ENCODE assay signal across 27 cellular contexts in genomic region chr3:38489766-38490165, GRCh38.
"Had no signal": no experiment of that assay in that cellular context is flagged by ENCODE, and none has a peak within 500 bp of the region (broad histone marks: within the 10 kb centered on the region; RNA-seq: fewer than 3 reads in every experiment).

No MANE protein-coding gene starts in this region.

- ATAC-seq: activated CD4-positive, alpha-beta T cell treated with anti-CD3 and anti-CD28 coated beads for 36 hours; activated naive CD4-positive, alpha-beta T cell treated with anti-CD3 and anti-CD28 coated beads, Interleukin-2, amount 50 U/mL, for 72 hours; activated T-helper 17 cell treated with anti-CD3 and anti-CD28 coated beads, Interleukin-2, amount 50 U/mL, for 72 hours; esophagus mucosa; heart left ventricle; left cardiac atrium; right lobe of liver; stimulated activated effector memory CD8-positive, alpha-beta T cell treated with anti-CD3 and anti-CD28 coated beads, Interleukin-12 subunit alpha, Interleukin-12 subunit beta, amount 100 ng/mL, for 72 hours; stimulated activated naive CD8-positive, alpha-beta T cell treated with anti-CD3 and anti-CD28 coated beads, Interleukin-15, amount 100 ng/mL, for 72 hours had no signal

- DNase-seq: activated B cell treated with CpG ODN at 0.5 μM for 24 hours; activated CD4-positive, alpha-beta T cell treated with anti-CD3 and anti-CD28 coated beads for 36 hours; activated CD4-positive, alpha-beta T cell treated with anti-CD3 and anti-CD28 coated beads, Interleukin-2, amount 50 U/mL, for 4 hours; activated CD8-positive, alpha-beta memory T cell treated with anti-CD3 and anti-CD28 coated beads for 24 hours; activated CD8-positive, alpha-beta memory T cell treated with anti-CD3 and anti-CD28 coated beads, Interleukin-2, amount 50 U/mL, for 4 hours; activated T-cell treated with anti-CD3 and anti-CD28 coated beads, Interleukin-2, amount 50 U/mL, for 24 hours; dermis blood vessel endothelial cell; effector memory CD4-positive, alpha-beta T cell; heart left ventricle; islet precursor cell; left cardiac atrium; mesenchymal stem cell; naive B cell; right lobe of liver; small intestine; stimulated activated CD4-positive, alpha-beta T cell treated with anti-CD3 and anti-CD28 coated beads, Interleukin-2, amount 100 ng/mL, for 24 hours; stimulated activated naive CD8-positive, alpha-beta T cell treated with anti-CD3 and anti-CD28 coated beads, Interleukin-15, amount 100 ng/mL, for 72 hours; T1000 had no signal

- H3K4me3 ChIP-seq: adrenal gland, breast epithelium, heart left ventricle, neural progenitor cell, right lobe of liver had no signal

- H3K27ac ChIP-seq: adrenal gland, breast epithelium, heart left ventricle, neural progenitor cell, right lobe of liver had no signal

- H3K27ac Mint-ChIP-seq: activated B cell treated with CpG ODN at 0.5 μM for 24 hours; activated CD4-positive, alpha-beta T cell treated with anti-CD3 and anti-CD28 coated beads for 36 hours; activated naive CD4-positive, alpha-beta T cell treated with anti-CD3 and anti-CD28 coated beads, Interleukin-2, amount 50 U/mL, for 72 hours; activated T-cell treated with anti-CD3 and anti-CD28 coated beads, Interleukin-2, amount 50 U/mL, for 24 hours; activated T-helper 17 cell treated with anti-CD3 and anti-CD28 coated beads, Interleukin-2, amount 50 U/mL, for 72 hours; naive B cell; stimulated activated naive CD8-positive, alpha-beta T cell treated with anti-CD3 and anti-CD28 coated beads, Interleukin-15, amount 100 ng/mL, for 72 hours; type B pancreatic cell had no signal

- H3K27me3 ChIP-seq: adrenal gland, breast epithelium, heart left ventricle, neural progenitor cell, right lobe of liver had no signal

- H3K4me3 Mint-ChIP-seq: activated B cell treated with CpG ODN at 0.5 μM for 24 hours; activated CD4-positive, alpha-beta T cell treated with anti-CD3 and anti-CD28 coated beads for 36 hours; activated T-cell treated with anti-CD3 and anti-CD28 coated beads, Interleukin-2, amount 50 U/mL, for 24 hours; activated T-helper 17 cell treated with anti-CD3 and anti-CD28 coated beads, Interleukin-2, amount 50 U/mL, for 72 hours; central memory CD8-positive, alpha-beta T cell; naive B cell; neural progenitor cell; stimulated activated effector memory CD8-positive, alpha-beta T cell treated with anti-CD3 and anti-CD28 coated beads, Interleukin-12 subunit alpha, Interleukin-12 subunit beta, amount 100 ng/mL, for 72 hours; stimulated activated naive CD8-positive, alpha-beta T cell treated with anti-CD3 and anti-CD28 coated beads, Interleukin-15, amount 100 ng/mL, for 72 hours; type B pancreatic cell had no signal

- H3K4me1 Mint-ChIP-seq: activated CD4-positive, alpha-beta T cell treated with anti-CD3 and anti-CD28 coated beads for 36 hours; central memory CD8-positive, alpha-beta T cell; neural progenitor cell; stimulated activated effector memory CD8-positive, alpha-beta T cell treated with anti-CD3 and anti-CD28 coated beads, Interleukin-12 subunit alpha, Interleukin-12 subunit beta, amount 100 ng/mL, for 72 hours had no signal

- H3K36me3 Mint-ChIP-seq: activated naive CD4-positive, alpha-beta T cell treated with anti-CD3 and anti-CD28 coated beads, Interleukin-2, amount 50 U/mL, for 72 hours; naive B cell; stimulated activated effector memory CD8-positive, alpha-beta T cell treated with anti-CD3 and anti-CD28 coated beads, Interleukin-12 subunit alpha, Interleukin-12 subunit beta, amount 100 ng/mL, for 72 hours had no signal

- H3K27me3 Mint-ChIP-seq: activated B cell treated with CpG ODN at 0.5 μM for 24 hours; activated CD4-positive, alpha-beta T cell treated with anti-CD3 and anti-CD28 coated beads for 36 hours; activated T-cell treated with anti-CD3 and anti-CD28 coated beads, Interleukin-2, amount 50 U/mL, for 24 hours; activated T-helper 17 cell treated with anti-CD3 and anti-CD28 coated beads, Interleukin-2, amount 50 U/mL, for 72 hours; central memory CD8-positive, alpha-beta T cell; naive B cell; stimulated activated naive CD8-positive, alpha-beta T cell treated with anti-CD3 and anti-CD28 coated beads, Interleukin-15, amount 100 ng/mL, for 72 hours; type B pancreatic cell had no signal

- H3K9me3 Mint-ChIP-seq: activated B cell treated with CpG ODN at 0.5 μM for 24 hours; activated naive CD4-positive, alpha-beta T cell treated with anti-CD3 and anti-CD28 coated beads, Interleukin-2, amount 50 U/mL, for 72 hours; activated T-cell treated with anti-CD3 and anti-CD28 coated beads, Interleukin-2, amount 50 U/mL, for 24 hours; activated T-helper 17 cell treated with anti-CD3 and anti-CD28 coated beads, Interleukin-2, amount 50 U/mL, for 72 hours; central memory CD8-positive, alpha-beta T cell; naive B cell; neural progenitor cell; stimulated activated effector memory CD8-positive, alpha-beta T cell treated with anti-CD3 and anti-CD28 coated beads, Interleukin-12 subunit alpha, Interleukin-12 subunit beta, amount 100 ng/mL, for 72 hours; stimulated activated naive CD8-positive, alpha-beta T cell treated with anti-CD3 and anti-CD28 coated beads, Interleukin-15, amount 100 ng/mL, for 72 hours; type B pancreatic cell had no signal
